Comparison of ENCODE assay signal across 2 cellular contexts in genomic region chr5:34519489-34520220, GRCh38.
TF ChIP-seq lines count a peak whose summit lies in the region.

No MANE protein-coding gene starts in this region.

TF ChIP-seq in SK-N-SH, 30 proteins besides CTCF, POLR2A, EP300 and RAD21 (continued from another document):
- no peak for TF ChIP-seq EZH2phosphoT487 (IDR thresholded peaks at IDR 0.05; ENCODE audit: borderline replicate concordance, low read depth)
TF ChIP-seq in SK-N-SH: peak in this region for 1.

TF ChIP-seq in SK-N-SH treated with all-trans-retinoic acid at 6 μM for 48 hours, 23 proteins besides CTCF, POLR2A, EP300 and RAD21 (continued from another document):
- TF ChIP-seq, protein P1, sequence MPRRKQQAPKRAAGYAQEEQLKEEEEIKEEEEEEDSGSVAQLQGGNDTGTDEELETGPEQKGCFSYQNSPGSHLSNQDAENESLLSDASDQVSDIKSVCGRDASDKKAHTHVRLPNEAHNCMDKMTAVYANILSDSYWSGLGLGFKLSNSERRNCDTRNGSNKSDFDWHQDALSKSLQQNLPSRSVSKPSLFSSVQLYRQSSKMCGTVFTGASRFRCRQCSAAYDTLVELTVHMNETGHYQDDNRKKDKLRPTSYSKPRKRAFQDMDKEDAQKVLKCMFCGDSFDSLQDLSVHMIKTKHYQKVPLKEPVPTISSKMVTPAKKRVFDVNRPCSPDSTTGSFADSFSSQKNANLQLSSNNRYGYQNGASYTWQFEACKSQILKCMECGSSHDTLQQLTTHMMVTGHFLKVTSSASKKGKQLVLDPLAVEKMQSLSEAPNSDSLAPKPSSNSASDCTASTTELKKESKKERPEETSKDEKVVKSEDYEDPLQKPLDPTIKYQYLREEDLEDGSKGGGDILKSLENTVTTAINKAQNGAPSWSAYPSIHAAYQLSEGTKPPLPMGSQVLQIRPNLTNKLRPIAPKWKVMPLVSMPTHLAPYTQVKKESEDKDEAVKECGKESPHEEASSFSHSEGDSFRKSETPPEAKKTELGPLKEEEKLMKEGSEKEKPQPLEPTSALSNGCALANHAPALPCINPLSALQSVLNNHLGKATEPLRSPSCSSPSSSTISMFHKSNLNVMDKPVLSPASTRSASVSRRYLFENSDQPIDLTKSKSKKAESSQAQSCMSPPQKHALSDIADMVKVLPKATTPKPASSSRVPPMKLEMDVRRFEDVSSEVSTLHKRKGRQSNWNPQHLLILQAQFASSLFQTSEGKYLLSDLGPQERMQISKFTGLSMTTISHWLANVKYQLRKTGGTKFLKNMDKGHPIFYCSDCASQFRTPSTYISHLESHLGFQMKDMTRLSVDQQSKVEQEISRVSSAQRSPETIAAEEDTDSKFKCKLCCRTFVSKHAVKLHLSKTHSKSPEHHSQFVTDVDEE (CRISPR knock-in tag; IDR thresholded peaks at IDR 0.05) = no peak
- TF ChIP-seq SNAI2 (CRISPR knock-in tag; IDR thresholded peaks at IDR 0.05) = no peak
- TF ChIP-seq ZNF8 (CRISPR knock-in tag; IDR thresholded peaks at IDR 0.05) = no peak
- TF ChIP-seq, protein P2, sequence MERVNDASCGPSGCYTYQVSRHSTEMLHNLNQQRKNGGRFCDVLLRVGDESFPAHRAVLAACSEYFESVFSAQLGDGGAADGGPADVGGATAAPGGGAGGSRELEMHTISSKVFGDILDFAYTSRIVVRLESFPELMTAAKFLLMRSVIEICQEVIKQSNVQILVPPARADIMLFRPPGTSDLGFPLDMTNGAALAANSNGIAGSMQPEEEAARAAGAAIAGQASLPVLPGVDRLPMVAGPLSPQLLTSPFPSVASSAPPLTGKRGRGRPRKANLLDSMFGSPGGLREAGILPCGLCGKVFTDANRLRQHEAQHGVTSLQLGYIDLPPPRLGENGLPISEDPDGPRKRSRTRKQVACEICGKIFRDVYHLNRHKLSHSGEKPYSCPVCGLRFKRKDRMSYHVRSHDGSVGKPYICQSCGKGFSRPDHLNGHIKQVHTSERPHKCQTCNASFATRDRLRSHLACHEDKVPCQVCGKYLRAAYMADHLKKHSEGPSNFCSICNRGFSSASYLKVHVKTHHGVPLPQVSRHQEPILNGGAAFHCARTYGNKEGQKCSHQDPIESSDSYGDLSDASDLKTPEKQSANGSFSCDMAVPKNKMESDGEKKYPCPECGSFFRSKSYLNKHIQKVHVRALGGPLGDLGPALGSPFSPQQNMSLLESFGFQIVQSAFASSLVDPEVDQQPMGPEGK (CRISPR knock-in tag; IDR thresholded peaks at IDR 0.05; ENCODE audit: borderline replicate concordance) = no peak
- TF ChIP-seq RARB (CRISPR knock-in tag; IDR thresholded peaks at IDR 0.05) = no peak
- TF ChIP-seq ZNF565 (CRISPR knock-in tag; conservative IDR thresholded peaks at IDR 0.05; ENCODE audit: low read depth) = no peak
- no peak for TF ChIP-seq ZFP30 (CRISPR knock-in tag; IDR thresholded peaks at IDR 0.05)
- no peak for TF ChIP-seq POU6F1 (CRISPR knock-in tag; IDR thresholded peaks at IDR 0.05; ENCODE audit: borderline replicate concordance, low read depth)
- no peak for TF ChIP-seq OSR1 (CRISPR knock-in tag; IDR thresholded peaks at IDR 0.05)
- no peak for TF ChIP-seq PPARA (CRISPR knock-in tag; IDR thresholded peaks at IDR 0.05; ENCODE audit: borderline replicate concordance)
- TF ChIP-seq TCF4 (CRISPR knock-in tag; IDR thresholded peaks at IDR 0.05; ENCODE audit: borderline replicate concordance) = no peak
- TF ChIP-seq ZFP3 (CRISPR knock-in tag; IDR thresholded peaks at IDR 0.05) = no peak
- no peak for TF ChIP-seq CSRNP3 (CRISPR knock-in tag; IDR thresholded peaks at IDR 0.05)
- no peak for TF ChIP-seq ZC3H10 (CRISPR knock-in tag; IDR thresholded peaks at IDR 0.05)
- no peak for TF ChIP-seq ARNTL (CRISPR knock-in tag; IDR thresholded peaks at IDR 0.05; ENCODE audit: borderline replicate concordance, low read depth)
- TF ChIP-seq TOX (CRISPR knock-in tag; IDR thresholded peaks at IDR 0.05; ENCODE audit: borderline replicate concordance) = no peak
- TF ChIP-seq CREB5 (CRISPR knock-in tag; IDR thresholded peaks at IDR 0.05; ENCODE audit: low read depth) = no peak
